ENCODE assay signal across 10 cellular contexts in the genomic region with DNA sequence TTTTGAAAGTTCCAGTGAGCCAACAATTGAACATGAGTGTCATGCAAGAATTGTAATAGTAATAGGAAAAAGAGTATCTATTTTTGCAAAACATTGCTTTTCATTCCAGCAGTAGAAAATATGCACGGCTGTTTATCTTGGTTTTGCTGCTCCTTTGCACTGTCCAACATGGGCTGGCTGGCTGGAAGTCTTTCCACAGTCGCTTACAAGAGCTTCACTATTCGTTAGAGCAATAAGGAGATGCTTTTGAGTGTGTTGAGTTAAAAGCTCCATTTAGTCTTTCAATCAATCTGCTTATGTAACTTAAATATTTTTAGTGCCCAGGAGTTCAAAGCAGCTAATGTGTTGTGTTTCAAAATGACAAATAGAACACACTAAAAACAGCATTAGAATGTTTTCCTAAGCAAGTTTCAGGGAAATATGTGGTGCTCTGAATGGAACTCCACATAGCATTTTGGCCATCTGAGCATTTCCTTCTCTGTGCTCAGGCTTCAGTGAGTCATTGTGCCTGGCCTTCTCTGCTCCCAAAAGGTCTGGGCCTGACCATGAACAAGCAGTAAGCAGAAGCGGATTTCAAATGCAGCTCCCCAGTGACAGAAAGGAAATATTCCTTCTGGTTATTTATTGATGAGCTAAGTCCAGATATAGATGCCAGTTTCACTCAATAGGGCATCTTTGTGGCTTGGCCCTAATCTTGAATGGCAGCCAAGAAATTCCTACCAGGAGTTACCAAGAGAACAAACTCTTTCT.
DNase-seq lines count a peak whose midpoint lies in the region; TF ChIP-seq lines count a peak whose summit lies in the region.
"Had no signal": no experiment of that assay in that cellular context is flagged by ENCODE, and none has a peak within 500 bp of the region (broad histone marks: within the 10 kb centered on the region; RNA-seq: fewer than 3 reads in every experiment).

No MANE protein-coding gene starts in this region.

- H3K36me3 ChIP-seq in mesodermal cell (ENCODE audit: control insufficient read depth, insufficient read depth, low read length) (no peaks in the 10 kb centered on the region), uterus (no peaks in the 10 kb centered on the region)
- H3K36me3 ChIP-seq: SJSA1 had no signal

- no peaks in the 10 kb centered on the region for H3K27me3 ChIP-seq in uterus
- H3K27me3 ChIP-seq: SJSA1 had no signal

- H3K4me1 Mint-ChIP-seq in activated T-helper 1 cell treated with anti-CD3 and anti-CD28 coated beads, Interleukin-12 subunit alpha, Interleukin-12 subunit beta, Interleukin-2, Interleukin-4 antibody, amounts not matched to agents 30 ng/mL and 10 ng/mL and 1 ng/mL, durations not matched to agents 14 hours and 24 hours and 36 hours (ENCODE audit: low read depth) = no peaks in the 10 kb centered on the region
- H3K4me1 Mint-ChIP-seq: memory B cell had no signal

- H3K27ac Mint-ChIP-seq in activated T-helper 1 cell treated with anti-CD3 and anti-CD28 coated beads, Interleukin-12 subunit alpha, Interleukin-12 subunit beta, Interleukin-2, Interleukin-4 antibody, amounts not matched to agents 30 ng/mL and 10 ng/mL and 1 ng/mL, durations not matched to agents 14 hours and 24 hours and 36 hours = no peak overlapping the region
- H3K27ac Mint-ChIP-seq: memory B cell had no signal

- no peak for TF ChIP-seq POLR2A in uterus (IDR thresholded peaks at IDR 0.05)

- no peaks in the 10 kb centered on the region for H3K27me3 Mint-ChIP-seq in activated T-helper 1 cell treated with anti-CD3 and anti-CD28 coated beads, Interleukin-12 subunit alpha, Interleukin-12 subunit beta, Interleukin-2, Interleukin-4 antibody, amounts not matched to agents 30 ng/mL and 10 ng/mL and 1 ng/mL, durations not matched to agents 14 hours and 24 hours and 36 hours (ENCODE audit: insufficient read depth)
- H3K27me3 Mint-ChIP-seq: memory B cell had no signal

- no peaks in the 10 kb centered on the region for H3K9me3 Mint-ChIP-seq in activated T-helper 1 cell treated with anti-CD3 and anti-CD28 coated beads, Interleukin-12 subunit alpha, Interleukin-12 subunit beta, Interleukin-2, Interleukin-4 antibody, amounts not matched to agents 30 ng/mL and 10 ng/mL and 1 ng/mL, durations not matched to agents 14 hours and 24 hours and 36 hours
- H3K9me3 Mint-ChIP-seq: memory B cell had no signal

- H3K4me3 Mint-ChIP-seq in activated T-helper 1 cell treated with anti-CD3 and anti-CD28 coated beads, Interleukin-12 subunit alpha, Interleukin-12 subunit beta, Interleukin-2, Interleukin-4 antibody, amounts not matched to agents 30 ng/mL and 10 ng/mL and 1 ng/mL, durations not matched to agents 14 hours and 24 hours and 36 hours = no peak overlapping the region
- H3K4me3 Mint-ChIP-seq: memory B cell had no signal

- H3K4me1 ChIP-seq in mesodermal cell (ENCODE audit: control insufficient read depth, insufficient read depth, low read length, poor library complexity, severe bottlenecking) (no peaks in the 10 kb centered on the region), uterus (no peaks in the 10 kb centered on the region)
- H3K4me1 ChIP-seq: SJSA1 had no signal

- 33 to 80% methylated on average over 1 of the region's 4 CpGs for WGBS in mesodermal cell (ENCODE audit: insufficient coverage in 2 of 2), 2 experiments

- H3K27ac ChIP-seq in mesodermal cell (ENCODE audit: low read depth, low read length, severe bottlenecking) (peak overlapping the region; percentile 58), uterus (peak overlapping the region; percentile 51 to 74)
- H3K27ac ChIP-seq: SJSA1 had no signal

- DNase-seq in M059J (ENCODE audit: low read depth) = peak; percentile 65
- DNase-seq in epithelial cell of esophagus (ENCODE audit: low read depth) = peak; percentile 20
- peak; percentile 24 to 26 for DNase-seq in uterus
- DNase-seq in activated T-helper 1 cell treated with anti-CD3 and anti-CD28 coated beads, Interleukin-12 subunit alpha, Interleukin-12 subunit beta, Interleukin-2, Interleukin-4 antibody, amounts not matched to agents 30 ng/mL and 10 ng/mL and 1 ng/mL, durations not matched to agents 14 hours and 24 hours and 36 hours (ENCODE audit: low spot score) = no peak
- DNase-seq in DMS53 (lab: John Stamatoyannopoulos, UW) = no peak
- DNase-seq in DMS79 treated with DMSO at 0.1 percent for 48 hours (lab: John Stamatoyannopoulos, UW) = no peak
- DNase-seq: NCI-H2081 treated with DMSO at 0.1 percent for 48 hours had no signal

- no peaks in the 10 kb centered on the region for H3K36me3 Mint-ChIP-seq in activated T-helper 1 cell treated with anti-CD3 and anti-CD28 coated beads, Interleukin-12 subunit alpha, Interleukin-12 subunit beta, Interleukin-2, Interleukin-4 antibody, amounts not matched to agents 30 ng/mL and 10 ng/mL and 1 ng/mL, durations not matched to agents 14 hours and 24 hours and 36 hours (ENCODE audit: low read depth)
- H3K36me3 Mint-ChIP-seq: memory B cell had no signal

- intact Hi-C loops in uterus (cut with DNase I; ENCODE audit: low total_unique reads) = no loop called here
- intact Hi-C loops in activated T-helper 1 cell treated with anti-CD3 and anti-CD28 coated beads, Interleukin-12 subunit alpha, Interleukin-12 subunit beta, Interleukin-2, Interleukin-4 antibody, amounts not matched to agents 30 ng/mL and 10 ng/mL and 1 ng/mL, durations not matched to agents 14 hours and 24 hours and 36 hours (cut with micrococcal nuclease) = no loop called here

- no peak for TF ChIP-seq CTCF in epithelial cell of esophagus (IDR thresholded peaks at IDR 0.05; ENCODE audit: insufficient read depth, low read depth, low read length, missing control alignments)
- no peak for TF ChIP-seq CTCF in uterus (IDR thresholded peaks at IDR 0.05)

- H3K4me3 ChIP-seq in epithelial cell of esophagus (ENCODE audit: low read length) = no peak overlapping the region
- H3K4me3 ChIP-seq in mesodermal cell (ENCODE audit: extremely low read depth, insufficient read depth, low read length, poor library complexity, severe bottlenecking) = no peak overlapping the region
- no peak overlapping the region for H3K4me3 ChIP-seq in uterus
- H3K4me3 ChIP-seq: SJSA1 had no signal

- H3K9me3 ChIP-seq in mesodermal cell (ENCODE audit: control insufficient read depth, low read length) (no peaks in the 10 kb centered on the region), uterus (no peaks in the 10 kb centered on the region)
- H3K9me3 ChIP-seq: SJSA1 had no signal

Comparison
In these comparisons a context has a peak if more than half of its experiments do, and no peak if none do; other contexts are left out.
1. DNase-seq: peak in M059J (single experiment), epithelial cell of esophagus (single experiment) and uterus (2 of 2); none in activated T-helper 1 cell treated with anti-CD3 and anti-CD28 coated beads, Interleukin-12 subunit alpha, Interleukin-12 subunit beta, Interleukin-2, Interleukin-4 antibody, amounts not matched to agents 30 ng/mL and 10 ng/mL and 1 ng/mL, durations not matched to agents 14 hours and 24 hours and 36 hours (single experiment), DMS53 (single experiment) and DMS79 treated with DMSO at 0.1 percent for 48 hours (single experiment).